10 cellular contexts compared by ENCODE assay signal in the genomic region with DNA sequence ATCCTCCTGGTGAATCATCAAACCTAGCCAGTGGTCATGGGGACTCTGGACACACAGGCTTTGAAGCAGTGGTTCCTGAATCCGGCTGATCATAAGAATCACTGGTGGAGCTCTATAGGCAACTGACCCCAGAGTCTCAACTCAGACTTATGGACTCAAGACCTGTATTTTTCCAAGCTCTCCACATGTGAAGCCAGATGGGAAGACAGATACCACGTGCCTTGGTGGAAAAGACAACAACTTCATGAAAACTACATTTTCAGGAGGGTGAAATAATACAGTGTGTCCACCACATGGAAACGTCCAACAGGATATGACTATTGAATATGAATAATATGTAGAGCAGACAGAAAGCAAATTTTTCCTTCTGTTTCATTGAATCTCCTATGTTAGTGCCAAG. TPM values are rescaled to one million over a fixed set of nuclear protein-coding genes. Genes with fewer than 3 reads are reported as not detected.
"Had no signal": no experiment of that assay in that cellular context is flagged by ENCODE, and none has a peak within 500 bp of the region (broad histone marks: within the 10 kb centered on the region; RNA-seq: fewer than 3 reads in every experiment).

No MANE protein-coding gene starts in this region.

- H3K27ac ChIP-seq: HL-60 had no signal

- ATAC-seq: HCT116 had no signal

- DNase-seq: GOT3, H7, HFFc6, KBM-7 had no signal

- H3K9me3 ChIP-seq: HAP-1 had no signal

- H3K4me1 ChIP-seq: HAP-1 had no signal

- H3K36me3 ChIP-seq: HAP-1 had no signal

- H3K4me3 ChIP-seq: HAP-1 had no signal

RNA-seq across cellular contexts. Expression of gene GABRP, which starts 33.7 kb away (rescaled TPM):
- total RNA-seq: H4, HFFc6, HT1080 had no signal
- polyA plus RNA-seq: IgD-negative memory B cell had no signal

RNA-seq across cellular contexts. Expression of gene RANBP17, which starts 44.6 kb away (rescaled TPM):
- total RNA-seq: H4 had no signal
- polyA plus RNA-seq: IgD-negative memory B cell had no signal
